Comparison of ENCODE assay signal across 2 cellular contexts in the genomic region with DNA sequence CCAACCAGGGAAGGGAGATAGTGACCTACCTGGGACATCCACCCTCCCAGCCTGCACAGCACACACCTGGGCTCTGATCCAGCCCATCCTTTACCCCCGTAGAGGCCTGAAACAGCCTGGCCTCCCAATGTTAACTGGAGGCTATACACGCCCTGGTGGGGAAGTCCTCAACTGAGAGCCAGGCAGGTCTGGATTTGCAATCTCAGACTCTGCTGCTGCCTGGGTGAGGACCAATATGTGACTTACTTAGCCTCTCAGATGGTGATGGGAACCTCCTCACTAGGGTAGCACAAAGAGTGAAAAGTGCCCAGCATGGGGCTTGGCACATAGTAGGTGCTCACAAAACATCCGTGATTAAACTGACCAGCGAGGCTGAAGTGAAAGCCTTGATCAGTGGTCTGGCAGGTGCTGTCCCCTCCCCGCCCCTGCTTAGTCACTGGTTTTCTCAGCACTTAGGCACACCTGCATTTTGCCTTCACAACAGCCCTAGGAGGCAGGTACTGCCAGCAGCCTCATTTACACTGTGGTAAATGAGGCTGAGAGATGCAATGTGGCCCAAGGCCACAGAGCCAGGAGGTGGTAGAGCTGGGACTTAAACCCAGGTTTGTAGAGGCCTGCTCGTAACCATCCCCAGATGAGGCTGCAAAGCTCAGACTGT.
TF ChIP-seq lines count a peak whose summit lies in the region.

No MANE protein-coding gene starts in this region.

TF ChIP-seq in SK-N-SH, 30 proteins besides CTCF, POLR2A, EP300 and RAD21:
- no peak for TF ChIP-seq TCF12 (IDR thresholded peaks at IDR 0.05)
- TF ChIP-seq, protein P1, sequence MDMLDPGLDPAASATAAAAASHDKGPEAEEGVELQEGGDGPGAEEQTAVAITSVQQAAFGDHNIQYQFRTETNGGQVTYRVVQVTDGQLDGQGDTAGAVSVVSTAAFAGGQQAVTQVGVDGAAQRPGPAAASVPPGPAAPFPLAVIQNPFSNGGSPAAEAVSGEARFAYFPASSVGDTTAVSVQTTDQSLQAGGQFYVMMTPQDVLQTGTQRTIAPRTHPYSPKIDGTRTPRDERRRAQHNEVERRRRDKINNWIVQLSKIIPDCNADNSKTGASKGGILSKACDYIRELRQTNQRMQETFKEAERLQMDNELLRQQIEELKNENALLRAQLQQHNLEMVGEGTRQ (IDR thresholded peaks at IDR 0.05; ENCODE audit: borderline replicate concordance, low read depth, low read length) = no peak
- no peak for TF ChIP-seq ZBTB33 (IDR thresholded peaks at IDR 0.05; ENCODE audit: borderline replicate concordance, low read depth)
- no peak for TF ChIP-seq GABPA (IDR thresholded peaks at IDR 0.05; ENCODE audit: low read depth)
- no peak for TF ChIP-seq MXI1 (IDR thresholded peaks at IDR 0.05; ENCODE audit: low read depth, low read length)
- TF ChIP-seq FOXM1 (IDR thresholded peaks at IDR 0.05; ENCODE audit: low read depth) = no peak
- TF ChIP-seq JUND (IDR thresholded peaks at IDR 0.05) = no peak
- TF ChIP-seq MEF2A (IDR thresholded peaks at IDR 0.05; ENCODE audit: borderline replicate concordance, low read depth) = no peak
- no peak for TF ChIP-seq SMC3 (IDR thresholded peaks at IDR 0.05; ENCODE audit: low read depth, low read length)
- TF ChIP-seq TEAD4 (IDR thresholded peaks at IDR 0.05; ENCODE audit: borderline replicate concordance, insufficient read depth) = no peak
- no peak for TF ChIP-seq RCOR1 (IDR thresholded peaks at IDR 0.05; ENCODE audit: low read length)
- no peak for TF ChIP-seq TAF1 (IDR thresholded peaks at IDR 0.05; ENCODE audit: borderline replicate concordance, low read depth, low read length)
- TF ChIP-seq CHD2 (IDR thresholded peaks at IDR 0.05; ENCODE audit: low read length, partially characterized antibody) = no peak
- no peak for TF ChIP-seq FOXJ3 (CRISPR knock-in tag; IDR thresholded peaks at IDR 0.05)
- no peak for TF ChIP-seq YY1 (IDR thresholded peaks at IDR 0.05; ENCODE audit: low read depth)
- TF ChIP-seq, protein P2, sequence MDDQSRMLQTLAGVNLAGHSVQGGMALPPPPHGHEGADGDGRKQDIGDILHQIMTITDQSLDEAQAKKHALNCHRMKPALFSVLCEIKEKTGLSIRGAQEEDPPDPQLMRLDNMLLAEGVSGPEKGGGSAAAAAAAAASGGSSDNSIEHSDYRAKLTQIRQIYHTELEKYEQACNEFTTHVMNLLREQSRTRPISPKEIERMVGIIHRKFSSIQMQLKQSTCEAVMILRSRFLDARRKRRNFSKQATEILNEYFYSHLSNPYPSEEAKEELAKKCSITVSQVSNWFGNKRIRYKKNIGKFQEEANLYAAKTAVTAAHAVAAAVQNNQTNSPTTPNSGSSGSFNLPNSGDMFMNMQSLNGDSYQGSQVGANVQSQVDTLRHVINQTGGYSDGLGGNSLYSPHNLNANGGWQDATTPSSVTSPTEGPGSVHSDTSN (IDR thresholded peaks at IDR 0.05) = no peak
- TF ChIP-seq, protein P3, sequence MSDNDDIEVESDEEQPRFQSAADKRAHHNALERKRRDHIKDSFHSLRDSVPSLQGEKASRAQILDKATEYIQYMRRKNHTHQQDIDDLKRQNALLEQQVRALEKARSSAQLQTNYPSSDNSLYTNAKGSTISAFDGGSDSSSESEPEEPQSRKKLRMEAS (IDR thresholded peaks at IDR 0.05; ENCODE audit: low read depth) = no peak
- TF ChIP-seq, protein P4, sequence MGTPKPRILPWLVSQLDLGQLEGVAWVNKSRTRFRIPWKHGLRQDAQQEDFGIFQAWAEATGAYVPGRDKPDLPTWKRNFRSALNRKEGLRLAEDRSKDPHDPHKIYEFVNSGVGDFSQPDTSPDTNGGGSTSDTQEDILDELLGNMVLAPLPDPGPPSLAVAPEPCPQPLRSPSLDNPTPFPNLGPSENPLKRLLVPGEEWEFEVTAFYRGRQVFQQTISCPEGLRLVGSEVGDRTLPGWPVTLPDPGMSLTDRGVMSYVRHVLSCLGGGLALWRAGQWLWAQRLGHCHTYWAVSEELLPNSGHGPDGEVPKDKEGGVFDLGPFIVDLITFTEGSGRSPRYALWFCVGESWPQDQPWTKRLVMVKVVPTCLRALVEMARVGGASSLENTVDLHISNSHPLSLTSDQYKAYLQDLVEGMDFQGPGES (IDR thresholded peaks at IDR 0.05; ENCODE audit: low read depth, low read length) = no peak
- no peak for TF ChIP-seq NFIC (IDR thresholded peaks at IDR 0.05; ENCODE audit: borderline replicate concordance)
- no peak for TF ChIP-seq RXRA (IDR thresholded peaks at IDR 0.05; ENCODE audit: borderline replicate concordance, low read depth)

TF ChIP-seq in SK-N-SH treated with all-trans-retinoic acid at 6 μM for 48 hours, 23 proteins besides CTCF, POLR2A, EP300 and RAD21:
- no peak for TF ChIP-seq PATZ1 (CRISPR knock-in tag; IDR thresholded peaks at IDR 0.05; ENCODE audit: borderline replicate concordance)
- TF ChIP-seq ZC3H10 (CRISPR knock-in tag; IDR thresholded peaks at IDR 0.05) = no peak
- no peak for TF ChIP-seq CSDC2 (CRISPR knock-in tag; IDR thresholded peaks at IDR 0.05)
- TF ChIP-seq SNAI2 (CRISPR knock-in tag; IDR thresholded peaks at IDR 0.05) = no peak
- no peak for TF ChIP-seq TCF4 (CRISPR knock-in tag; IDR thresholded peaks at IDR 0.05; ENCODE audit: borderline replicate concordance)
- TF ChIP-seq ZNF70 (CRISPR knock-in tag; IDR thresholded peaks at IDR 0.05) = no peak
- TF ChIP-seq GLIS3 (CRISPR knock-in tag; IDR thresholded peaks at IDR 0.05) = no peak
- TF ChIP-seq, protein P5, sequence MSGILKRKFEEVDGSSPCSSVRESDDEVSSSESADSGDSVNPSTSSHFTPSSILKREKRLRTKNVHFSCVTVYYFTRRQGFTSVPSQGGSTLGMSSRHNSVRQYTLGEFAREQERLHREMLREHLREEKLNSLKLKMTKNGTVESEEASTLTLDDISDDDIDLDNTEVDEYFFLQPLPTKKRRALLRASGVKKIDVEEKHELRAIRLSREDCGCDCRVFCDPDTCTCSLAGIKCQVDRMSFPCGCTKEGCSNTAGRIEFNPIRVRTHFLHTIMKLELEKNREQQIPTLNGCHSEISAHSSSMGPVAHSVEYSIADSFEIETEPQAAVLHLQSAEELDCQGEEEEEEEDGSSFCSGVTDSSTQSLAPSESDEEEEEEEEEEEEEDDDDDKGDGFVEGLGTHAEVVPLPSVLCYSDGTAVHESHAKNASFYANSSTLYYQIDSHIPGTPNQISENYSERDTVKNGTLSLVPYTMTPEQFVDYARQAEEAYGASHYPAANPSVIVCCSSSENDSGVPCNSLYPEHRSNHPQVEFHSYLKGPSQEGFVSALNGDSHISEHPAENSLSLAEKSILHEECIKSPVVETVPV (CRISPR knock-in tag; IDR thresholded peaks at IDR 0.05) = no peak
- TF ChIP-seq ARNTL (CRISPR knock-in tag; IDR thresholded peaks at IDR 0.05; ENCODE audit: borderline replicate concordance, low read depth) = no peak
- TF ChIP-seq, protein P6, sequence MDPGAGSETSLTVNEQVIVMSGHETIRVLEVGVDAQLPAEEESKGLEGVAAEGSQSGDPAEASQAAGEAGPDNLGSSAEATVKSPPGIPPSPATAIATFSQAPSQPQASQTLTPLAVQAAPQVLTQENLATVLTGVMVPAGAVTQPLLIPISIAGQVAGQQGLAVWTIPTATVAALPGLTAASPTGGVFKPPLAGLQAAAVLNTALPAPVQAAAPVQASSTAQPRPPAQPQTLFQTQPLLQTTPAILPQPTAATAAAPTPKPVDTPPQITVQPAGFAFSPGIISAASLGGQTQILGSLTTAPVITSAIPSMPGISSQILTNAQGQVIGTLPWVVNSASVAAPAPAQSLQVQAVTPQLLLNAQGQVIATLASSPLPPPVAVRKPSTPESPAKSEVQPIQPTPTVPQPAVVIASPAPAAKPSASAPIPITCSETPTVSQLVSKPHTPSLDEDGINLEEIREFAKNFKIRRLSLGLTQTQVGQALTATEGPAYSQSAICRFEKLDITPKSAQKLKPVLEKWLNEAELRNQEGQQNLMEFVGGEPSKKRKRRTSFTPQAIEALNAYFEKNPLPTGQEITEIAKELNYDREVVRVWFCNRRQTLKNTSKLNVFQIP (CRISPR knock-in tag; IDR thresholded peaks at IDR 0.05; ENCODE audit: borderline replicate concordance, low read depth) = no peak
- TF ChIP-seq ZFP3 (CRISPR knock-in tag; IDR thresholded peaks at IDR 0.05) = no peak
- TF ChIP-seq TOX (CRISPR knock-in tag; IDR thresholded peaks at IDR 0.05; ENCODE audit: borderline replicate concordance) = no peak
